ENCODE assay signal across 9 cellular contexts in the genomic region with DNA sequence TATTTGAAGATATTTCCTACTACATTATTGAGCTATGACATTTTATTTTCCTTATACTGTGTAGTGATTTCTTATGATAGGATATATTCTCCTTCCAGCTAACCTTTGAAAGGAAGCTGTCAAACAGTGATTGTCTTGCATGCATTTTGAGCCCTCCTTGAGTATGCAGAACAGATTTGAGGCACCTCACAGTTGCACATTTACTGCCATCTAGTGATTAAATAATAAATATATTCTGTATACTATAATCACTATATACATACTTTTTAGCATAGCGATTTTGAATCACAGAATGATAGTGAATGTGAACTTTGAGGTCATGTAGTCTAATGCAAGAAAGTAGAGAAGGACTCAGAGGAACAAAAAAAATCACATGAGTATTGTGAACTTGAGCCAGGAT.
A peak's percentile ranks its signal among the peaks of the same experiment; 100 is the strongest.
DNase-seq lines count a peak whose midpoint lies in the region; ATAC-seq and TF ChIP-seq lines count a peak whose summit lies in the region.
"Had no signal": no experiment of that assay in that cellular context is flagged by ENCODE, and none has a peak within 500 bp of the region (broad histone marks: within the 10 kb centered on the region; RNA-seq: fewer than 3 reads in every experiment).

No MANE protein-coding gene starts in this region.

- ATAC-seq in HG03342 (IDR thresholded peaks at IDR 0.05; ENCODE audit: unreplicated experiment) (no peak), HG02938 (IDR thresholded peaks at IDR 0.05; ENCODE audit: unreplicated experiment) (no peak)

- H3K27me3 ChIP-seq in A673 (replicated peaks; ENCODE audit: insufficient read depth, low read depth, low read length, poor library complexity) (no peaks in the 10 kb centered on the region), PC-9 (ENCODE audit: insufficient read depth, low read depth) (no peaks in the 10 kb centered on the region), GM23248 (replicated peaks; ENCODE audit: insufficient read depth) (no peaks in the 10 kb centered on the region)

- H3K36me3 ChIP-seq in A673 (ENCODE audit: insufficient read depth, low read length, poor library complexity, severe bottlenecking): no peaks in the 10 kb centered on the region
- no peaks in the 10 kb centered on the region for H3K36me3 ChIP-seq in PC-9 (ENCODE audit: low read depth)
- H3K36me3 ChIP-seq in GM23248 (ENCODE audit: low read depth): no peaks in the 10 kb centered on the region

- H3K27ac ChIP-seq in A673 (ENCODE audit: low read depth, low read length, poor library complexity, severe bottlenecking) (no peak overlapping the region), PC-9 (no peak overlapping the region), GM23248 (no peak overlapping the region)

- no peaks in the 10 kb centered on the region for H3K79me2 ChIP-seq in PC-9 (ENCODE audit: low read depth)
- no peaks in the 10 kb centered on the region for H3K79me2 ChIP-seq in GM23248 (ENCODE audit: insufficient read depth)

- BruUV-seq in A673 (replicated peaks; lab: Mats Ljungman, UMichigan) (no TSS peak), PC-9 (replicated peaks; lab: Mats Ljungman, UMichigan) (no TSS peak)

- H3K4me3 ChIP-seq in A673 (ENCODE audit: low read depth, low read length, poor library complexity, severe bottlenecking) (no peak overlapping the region), LNCaP clone FGC (ENCODE audit: low read depth, low read length) (no peak overlapping the region), PC-9 (no peak overlapping the region), GM23248 (no peak overlapping the region)

- in situ Hi-C loops in GM23248 (cut with MboI): no loop called here

- no peak overlapping the region for H3K9ac ChIP-seq in GM23248

- H3K9me2 ChIP-seq in PC-9 (ENCODE audit: insufficient read depth) (no peaks in the 10 kb centered on the region), GM23248 (ENCODE audit: insufficient read depth) (no peaks in the 10 kb centered on the region)

- TF ChIP-seq CTCF in A673 (conservative IDR thresholded peaks at IDR 0.05; ENCODE audit: low read depth, low read length) (peak; percentile 52; the same call in 1 of the 2 replicates), LNCaP clone FGC (IDR thresholded peaks at IDR 0.05; ENCODE audit: control insufficient read depth, extremely low read depth, insufficient read depth) (peak; percentile 43), PC-9 (conservative IDR thresholded peaks at IDR 0.05) (peak; percentile 47; the same call in 1 of the 2 replicates)

- no peak overlapping the region for H3K4me2 ChIP-seq in PC-9
- H3K4me2 ChIP-seq in GM23248 (ENCODE audit: unreplicated experiment): no peak overlapping the region

- H2AFZ ChIP-seq in PC-9 (no peak overlapping the region), GM23248 (no peak overlapping the region)

- H3K4me1 ChIP-seq in A673 (ENCODE audit: insufficient read depth, low read length, poor library complexity, severe bottlenecking) (peaks cover 5% of the 10 kb centered on the region), PC-9 (replicated peaks; ENCODE audit: insufficient read depth) (no peaks in the 10 kb centered on the region), GM23248 (ENCODE audit: insufficient read depth) (no peaks in the 10 kb centered on the region)

- intact Hi-C loops in A673 (cut with micrococcal nuclease; ENCODE audit: unreplicated experiment): loop anchor here (10.0 kb wide), 1 partner anchor 317 kb away; no protein-coding TSS in a partner anchor
- intact Hi-C loops in PC-9 (cut with micrococcal nuclease; ENCODE audit: unreplicated experiment): loop anchor here (1.0 to 10.0 kb wide), 2 partner anchors 312 to 1147 kb away; no protein-coding TSS in a partner anchor

- no peaks in the 10 kb centered on the region for H3F3A ChIP-seq in PC-9 (ENCODE audit: insufficient read depth, low read depth)
- no peaks in the 10 kb centered on the region for H3F3A ChIP-seq in GM23248 (ENCODE audit: insufficient read depth)

- 0 to 2% methylated on average over 1 of the region's 1 CpG for WGBS in GM23248 (ENCODE audit: low coverage in 1 of 2, low lambda C conversion rate in 2 of 2, missing lambda C conversion rate in 2 of 2), 2 experiments

- CTCF ChIA-PET in A673 (lab: Charles Lee): interaction anchor here (0.5 kb wide), 1 partner anchor 202 kb away, joined by 4 read pairs; no protein-coding TSS in a partner anchor
- CTCF ChIA-PET in PC-9 (lab: Charles Lee): no interaction called here

- DNase-seq in A673 (ENCODE audit: low spot score) (peak; percentile 55), LNCaP clone FGC (ENCODE audit: low read depth) (no peak), PC-9 (no peak), foreskin melanocyte (peak; percentile 21), GM23248 (no peak), AG08396 (ENCODE audit: low spot score) (no peak)
- DNase-seq: CD4-positive, alpha-beta T cell had no signal

- H3K9me3 ChIP-seq in A673 (ENCODE audit: low read depth, low read length, poor library complexity, severe bottlenecking): no peaks in the 10 kb centered on the region
- no peaks in the 10 kb centered on the region for H3K9me3 ChIP-seq in PC-9 (ENCODE audit: insufficient read depth, low read depth)
- H3K9me3 ChIP-seq in GM23248 (ENCODE audit: low read depth): no peaks in the 10 kb centered on the region

- H4K20me1 ChIP-seq in PC-9 (ENCODE audit: insufficient read depth) (no peaks in the 10 kb centered on the region), GM23248 (ENCODE audit: insufficient read depth) (no peaks in the 10 kb centered on the region)

- POLR2A ChIA-PET in A673 (lab: Charles Lee; ENCODE audit: low non-redundant PET) (no interaction called here), PC-9 (lab: Charles Lee; ENCODE audit: unreplicated experiment) (no interaction called here)

Comparison
In these comparisons a context has a peak if more than half of its experiments do, and no peak if none do; other contexts are left out.
1. DNase-seq: peak in A673 (single experiment) and foreskin melanocyte (single experiment); none in LNCaP clone FGC (single experiment), PC-9 (0 of 2), GM23248 (single experiment) and AG08396 (single experiment).
2. Peak in every context shown above with its lines, with median percentiles within 50 percentile points of each other: CTCF ChIP-seq.